ENCODE assay signal across 13 cellular contexts in genomic region chr10:17115683-17116082, GRCh38. TPM values are rescaled to one million over a fixed set of nuclear protein-coding genes. Genes with fewer than 3 reads are reported as not detected.
DNase-seq lines count a peak whose midpoint lies in the region; ATAC-seq, FAIRE-seq and TF ChIP-seq lines count a peak whose summit lies in the region.
"Had no signal": no experiment of that assay in that cellular context is flagged by ENCODE, and none has a peak within 500 bp of the region (broad histone marks: within the 10 kb centered on the region; RNA-seq: fewer than 3 reads in every experiment).

No MANE protein-coding gene starts in this region.

- no peak overlapping the region for H3K27ac ChIP-seq in 22Rv1
- H3K27ac ChIP-seq: left ventricle myocardium inferior, neural progenitor cell had no signal

- ATAC-seq in SK-N-SH treated with all-trans-retinoic acid at 6 μM for 48 hours: peak; percentile 91
- no peak for ATAC-seq in activated T-helper 17 cell treated with anti-CD3 and anti-CD28 coated beads, Interleukin-2, amount 50 U/mL, for 72 hours (replicated peaks)
- no peak for ATAC-seq in GM18873 (IDR thresholded peaks at IDR 0.05; ENCODE audit: low FRiP score, unreplicated experiment)

- H3K4me3 Mint-ChIP-seq in activated T-helper 17 cell treated with anti-CD3 and anti-CD28 coated beads, Interleukin-2, amount 50 U/mL, for 72 hours: no peak overlapping the region
- H3K4me3 Mint-ChIP-seq: activated CD4-positive, alpha-beta T cell treated with anti-CD3 and anti-CD28 coated beads for 36 hours; central memory CD8-positive, alpha-beta T cell; neural progenitor cell had no signal

- TF ChIP-seq CTCF in 22Rv1 (IDR thresholded peaks at IDR 0.05): 0 out of 2 replicates have a peak, but pooled peaks have one; percentile 4
- TF ChIP-seq CTCF in foreskin fibroblast (IDR thresholded peaks at IDR 0.05; ENCODE audit: low read depth, low read length): peak; percentile 9

- DNase-seq in H54 (ENCODE audit: insufficient read length, low spot score) (peak; percentile 25), foreskin fibroblast (peak; percentile 42 to 71), DMS79 treated with DMSO at 0.1 percent for 48 hours (lab: John Stamatoyannopoulos, UW) (no peak)
- DNase-seq in activated CD4-positive, alpha-beta T cell treated with anti-CD3 and anti-CD28 coated beads, Interleukin-2, amount 50 U/mL, for 1 hour: no peak
- DNase-seq: activated CD4-positive, alpha-beta T cell treated with anti-CD3 and anti-CD28 coated beads for 36 hours; AML-193; left ventricle myocardium inferior had no signal

- H3K4me3 ChIP-seq in foreskin fibroblast (ENCODE audit: low read depth in 1 of 2, low read length in 2 of 2): no peak overlapping the region
- H3K4me3 ChIP-seq: left ventricle myocardium inferior, neural progenitor cell had no signal

- FAIRE-seq in H54 (lab: Jason Lieb, UNC): peak; percentile 86

- TF ChIP-seq POLR2A in H54 (IDR thresholded peaks at IDR 0.05; ENCODE audit: low read depth, low read length): no peak

- H3K27me3 Mint-ChIP-seq in activated T-helper 17 cell treated with anti-CD3 and anti-CD28 coated beads, Interleukin-2, amount 50 U/mL, for 72 hours: no peaks in the 10 kb centered on the region
- H3K27me3 Mint-ChIP-seq: activated CD4-positive, alpha-beta T cell treated with anti-CD3 and anti-CD28 coated beads for 36 hours; central memory CD8-positive, alpha-beta T cell had no signal

- H3K4me1 Mint-ChIP-seq in activated T-helper 17 cell treated with anti-CD3 and anti-CD28 coated beads, Interleukin-2, amount 50 U/mL, for 72 hours: peaks cover 4% of the 10 kb centered on the region
- H3K4me1 Mint-ChIP-seq: central memory CD8-positive, alpha-beta T cell had no signal

- H3K9me3 Mint-ChIP-seq in activated T-helper 17 cell treated with anti-CD3 and anti-CD28 coated beads, Interleukin-2, amount 50 U/mL, for 72 hours: no peaks in the 10 kb centered on the region
- H3K9me3 Mint-ChIP-seq: central memory CD8-positive, alpha-beta T cell; neural progenitor cell had no signal

- H3K36me3 Mint-ChIP-seq in activated T-helper 17 cell treated with anti-CD3 and anti-CD28 coated beads, Interleukin-2, amount 50 U/mL, for 72 hours (ENCODE audit: low read depth): no peaks in the 10 kb centered on the region

- no peak overlapping the region for H3K27ac Mint-ChIP-seq in activated T-helper 17 cell treated with anti-CD3 and anti-CD28 coated beads, Interleukin-2, amount 50 U/mL, for 72 hours
- H3K27ac Mint-ChIP-seq: activated CD4-positive, alpha-beta T cell treated with anti-CD3 and anti-CD28 coated beads for 36 hours; neural progenitor cell had no signal

TF ChIP-seq in SK-N-SH treated with all-trans-retinoic acid at 6 μM for 48 hours, 23 proteins besides CTCF, POLR2A, EP300 and RAD21:
- TF ChIP-seq ISL1 (CRISPR knock-in tag; IDR thresholded peaks at IDR 0.05) (peak; percentile 68), ZNF8 (CRISPR knock-in tag; IDR thresholded peaks at IDR 0.05) (no peak), PATZ1 (CRISPR knock-in tag; IDR thresholded peaks at IDR 0.05; ENCODE audit: borderline replicate concordance) (no peak)

RNA-seq across cellular contexts. Expression of gene CUBN, which starts 13.9 kb away (rescaled TPM):
- total RNA-seq in activated T-helper 17 cell treated with anti-CD3 and anti-CD28 coated beads, Interleukin-2, amount 50 U/mL, for 72 hours: under 1 TPM; 0.41 to 0.45 TPM

Comparison
In these comparisons a context has a peak if more than half of its experiments do, and no peak if none do; other contexts are left out.
1. DNase-seq: peak in H54 (single experiment) and foreskin fibroblast (2 of 2); none in activated CD4-positive, alpha-beta T cell treated with anti-CD3 and anti-CD28 coated beads, Interleukin-2, amount 50 U/mL, for 1 hour (single experiment) and DMS79 treated with DMSO at 0.1 percent for 48 hours (single experiment).